Comparison of ENCODE assay signal across 1 cellular context in the genomic region with DNA sequence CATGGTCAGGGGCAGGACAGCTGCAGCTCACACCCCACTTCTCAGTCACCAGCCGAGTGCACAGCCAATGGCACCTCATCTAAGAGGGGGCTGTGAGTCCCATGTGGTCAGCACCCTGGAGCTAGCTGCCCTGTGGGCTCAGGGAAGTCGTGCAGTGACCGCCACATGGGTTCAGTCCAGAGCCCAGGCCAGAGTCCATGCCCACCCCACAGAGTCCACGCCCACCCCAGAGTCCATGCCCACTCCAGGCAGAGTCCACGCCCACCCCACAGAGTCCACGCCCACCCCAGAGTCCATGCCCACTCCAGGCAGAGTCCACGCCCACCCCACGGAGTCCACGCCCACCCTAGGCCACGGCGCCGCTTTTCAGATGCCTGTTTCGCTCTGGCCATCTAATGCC.
TF ChIP-seq lines count a peak whose summit lies in the region.

No MANE protein-coding gene starts in this region.

TF ChIP-seq in GM23338, 12 proteins besides CTCF, POLR2A, EP300 and RAD21 (continued from another document):
- no peak for TF ChIP-seq STAT1 (IDR thresholded peaks at IDR 0.05; ENCODE audit: unreplicated experiment)
- no peak for TF ChIP-seq NANOG (IDR thresholded peaks at IDR 0.05; ENCODE audit: borderline replicate concordance)
TF ChIP-seq in GM23338: peak in this region for 0.
